ENCODE assay signal across 8 cellular contexts in the genomic region with DNA sequence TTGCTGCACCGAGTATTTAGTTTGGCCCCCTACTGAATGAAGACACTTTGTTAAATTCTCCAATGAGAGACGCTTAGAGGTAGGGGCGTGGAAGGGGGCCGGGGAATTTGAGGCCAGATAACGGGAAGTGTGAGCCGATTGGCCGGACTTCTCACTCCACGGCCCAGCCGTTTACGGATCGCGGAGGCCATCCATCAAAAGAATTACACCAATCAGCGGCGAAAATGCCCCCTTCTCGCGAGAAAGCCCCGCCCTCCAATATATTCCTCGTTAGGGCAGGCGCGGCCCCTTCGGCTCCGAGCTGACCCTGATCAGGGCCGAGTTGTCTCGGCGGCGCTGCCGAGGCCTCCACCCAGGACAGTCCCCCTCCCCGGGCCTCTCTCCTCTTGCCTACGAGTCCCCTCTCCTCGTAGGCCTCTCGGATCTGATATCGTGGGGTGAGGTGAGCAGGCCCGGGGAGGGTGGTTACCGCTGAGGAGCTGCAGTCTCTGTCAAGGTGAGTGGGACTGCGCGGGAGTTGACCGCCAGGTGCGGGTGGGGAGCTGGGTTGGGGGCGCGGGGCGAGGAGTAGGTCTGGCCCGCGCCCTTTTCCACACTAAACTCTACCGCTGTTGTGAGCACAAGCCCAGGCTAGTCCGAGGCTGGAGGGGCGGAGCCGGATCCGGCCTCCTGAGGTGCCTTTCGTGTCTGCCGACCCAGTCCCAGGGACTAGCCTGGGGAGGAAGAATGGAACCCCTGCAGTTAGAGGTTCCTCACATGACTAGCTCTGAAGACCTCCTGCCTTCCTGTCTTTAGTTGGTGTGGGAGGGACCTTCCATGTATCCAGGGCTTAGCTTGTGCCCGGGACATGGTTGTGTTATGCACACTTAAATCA. TPM values are rescaled to one million over a fixed set of nuclear protein-coding genes. Genes with fewer than 3 reads are reported as not detected.
A peak's percentile ranks its signal among the peaks of the same experiment; 100 is the strongest.
DNase-seq lines count a peak whose midpoint lies in the region; ATAC-seq and TF ChIP-seq lines count a peak whose summit lies in the region.

Gene CCNG1, plus strand, starts transcription at position 287 of the 874 bp plus-strand sequence. CDS start 1,662 bp downstream, outside the sequence.

- no peaks in the 10 kb centered on the region for H3K9me3 ChIP-seq in CD4-positive, CD25-positive, alpha-beta regulatory T cell (ENCODE audit: control insufficient read depth in 2 of 2, low read length in 2 of 2)
- H3K9me3 ChIP-seq in duodenal mucosa (ENCODE audit: control insufficient read depth in 1 of 2, low read length in 2 of 2), result no peaks in the 10 kb centered on the region
- H3K9me3 ChIP-seq in right lobe of liver, result no peaks in the 10 kb centered on the region

- WGBS in right lobe of liver (ENCODE audit: insufficient coverage, low coverage, low lambda C conversion rate, missing lambda C conversion rate), result 0% methylated on average over 33 of the region's 51 CpGs

- CTCF ChIA-PET in activated CD8-positive, alpha-beta T cell treated with anti-CD3 and anti-CD28 coated beads for 36 hours (lab: Charles Lee), result interaction anchor here (0.7 to 1.9 kb wide), 4 partner anchors 23 to 88 kb away, joined by 3 to 6 read pairs (median 3); partner anchors contain the start of genes HMMR and NUDCD2

- H3K36me3 Mint-ChIP-seq in CD4-positive, CD25-positive, alpha-beta regulatory T cell, result peaks cover 12% of the 10 kb centered on the region
- H3K36me3 Mint-ChIP-seq in activated CD8-positive, alpha-beta T cell treated with anti-CD3 and anti-CD28 coated beads for 36 hours (ENCODE audit: low read depth), result peaks cover 32% of the 10 kb centered on the region

- peaks cover 22 to 54% (median 44%) of the 10 kb centered on the region in 4 donors for H3K4me1 Mint-ChIP-seq in CD4-positive, CD25-positive, alpha-beta regulatory T cell
- peaks cover 45% of the 10 kb centered on the region for H3K4me1 Mint-ChIP-seq in activated CD8-positive, alpha-beta T cell treated with anti-CD3 and anti-CD28 coated beads for 36 hours (ENCODE audit: low read depth)

- H3K9ac ChIP-seq in duodenal mucosa (ENCODE audit: low read depth in 1 of 2, low read length in 2 of 2), result peak within 1 kb of the TSS; percentile 89 to 98

- DNase-seq in CD4-positive, CD25-positive, alpha-beta regulatory T cell, result peak; percentile 85 to 96 (median 89)
- DNase-seq in NCI-H82 treated with DMSO at 0.1 percent for 48 hours (lab: John Stamatoyannopoulos, UW; ENCODE audit: unreplicated experiment) (peak; percentile 93), right lobe of liver (peak; percentile 95 to 98 (median 97))
- peak; percentile 96 for DNase-seq in activated CD8-positive, alpha-beta T cell treated with anti-CD3 and anti-CD28 coated beads for 36 hours
- DNase-seq in stimulated activated CD4-positive, alpha-beta T cell treated with anti-CD3 and anti-CD28 coated beads, Interleukin-4, amount 100 ng/mL, for 4 hours, result peak; percentile 79 to 86

- H3K27ac Mint-ChIP-seq in CD4-positive, CD25-positive, alpha-beta regulatory T cell, result peak within 1 kb of the TSS; percentile 88 to 94 (median 94)
- peak within 1 kb of the TSS; percentile 93 for H3K27ac Mint-ChIP-seq in activated CD8-positive, alpha-beta T cell treated with anti-CD3 and anti-CD28 coated beads for 36 hours

- intact Hi-C loops in activated CD8-positive, alpha-beta T cell treated with anti-CD3 and anti-CD28 coated beads for 36 hours (cut with micrococcal nuclease), result loop anchor here (2.0 kb wide), 1 partner anchor 23 kb away; the partner anchor contains the start of genes HMMR and NUDCD2
- intact Hi-C loops in right lobe of liver (cut with DNase I), result no loop called here

- POLR2A ChIA-PET in activated CD8-positive, alpha-beta T cell treated with anti-CD3 and anti-CD28 coated beads for 36 hours (lab: Charles Lee), result interaction anchor here (0.9 to 9.0 kb wide), 7 partner anchors 10 to 69 kb away, joined by 3 to 110 read pairs (median 3); partner anchors contain the start of genes HMMR and NUDCD2

- H3K27me3 Mint-ChIP-seq in CD4-positive, CD25-positive, alpha-beta regulatory T cell, result peaks cover 6% of the 10 kb centered on the region
- H3K27me3 Mint-ChIP-seq in activated CD8-positive, alpha-beta T cell treated with anti-CD3 and anti-CD28 coated beads for 36 hours, result no peaks in the 10 kb centered on the region

- H3K36me3 ChIP-seq in CD4-positive, CD25-positive, alpha-beta regulatory T cell (ENCODE audit: control insufficient read depth, insufficient read depth, low read length), result peaks cover 16% of the 10 kb centered on the region
- H3K36me3 ChIP-seq in duodenal mucosa (ENCODE audit: control insufficient read depth in 1 of 2, insufficient read depth in 2 of 2, low read length in 2 of 2) (peaks cover 7 to 21% of the 10 kb centered on the region in 2 donors), right lobe of liver (peaks cover 0 to 21% (median 7%) of the 10 kb centered on the region in 4 donors)

- H3K4me1 ChIP-seq in CD4-positive, CD25-positive, alpha-beta regulatory T cell (ENCODE audit: control insufficient read depth, insufficient read depth, low read length, poor library complexity, severe bottlenecking), result peaks cover 35% of the 10 kb centered on the region
- peaks cover 30 to 44% of the 10 kb centered on the region in 2 donors for H3K4me1 ChIP-seq in duodenal mucosa (ENCODE audit: control insufficient read depth in 1 of 2, insufficient read depth in 2 of 2, low read length in 2 of 2)
- H3K4me1 ChIP-seq in right lobe of liver, result peaks cover 0 to 51% (median 19%) of the 10 kb centered on the region in 4 donors

- TF ChIP-seq POLR2A in right lobe of liver (IDR thresholded peaks at IDR 0.05), result peak; percentile 93

- peak within 1 kb of the TSS; percentile 94 for H3K4me3 ChIP-seq in CD4-positive, CD25-positive, alpha-beta regulatory T cell (ENCODE audit: low read depth, low read length)
- H3K4me3 ChIP-seq in duodenal mucosa (ENCODE audit: low read depth in 1 of 2, low read length in 2 of 2) (peak within 1 kb of the TSS; percentile 96 to 98), right lobe of liver (peak within 1 kb of the TSS; percentile 73 to 85 (median 74))

- ATAC-seq in CD4-positive, CD25-positive, alpha-beta regulatory T cell (ENCODE audit: low read depth in 2 of 2), result peak; percentile 95 to 98
- ATAC-seq in GM19438 (IDR thresholded peaks at IDR 0.05; ENCODE audit: low read depth, unreplicated experiment) (peak; percentile 93), HG03575 (IDR thresholded peaks at IDR 0.05; ENCODE audit: extremely low read depth, insufficient number of reproducible peaks, low FRiP score, unreplicated experiment) (peak; percentile 96), right lobe of liver (peak; percentile 84 to 95 (median 88))
- ATAC-seq in activated CD8-positive, alpha-beta T cell treated with anti-CD3 and anti-CD28 coated beads for 36 hours, result peak; percentile 95

- peak within 1 kb of the TSS; percentile 88 to 97 (median 95) for H3K4me3 Mint-ChIP-seq in CD4-positive, CD25-positive, alpha-beta regulatory T cell
- H3K4me3 Mint-ChIP-seq in activated CD8-positive, alpha-beta T cell treated with anti-CD3 and anti-CD28 coated beads for 36 hours, result peak within 1 kb of the TSS; percentile 84

- no peak for TF ChIP-seq CTCF in activated CD8-positive, alpha-beta T cell treated with anti-CD3 and anti-CD28 coated beads for 36 hours (IDR thresholded peaks at IDR 0.05)
- peak in 1 of 4 donors; percentile 6 for TF ChIP-seq CTCF in right lobe of liver (IDR thresholded peaks at IDR 0.05)

- peak within 1 kb of the TSS; percentile 88 for H3K27ac ChIP-seq in CD4-positive, CD25-positive, alpha-beta regulatory T cell (ENCODE audit: insufficient read depth, low read length, poor library complexity, severe bottlenecking)
- H3K27ac ChIP-seq in duodenal mucosa (ENCODE audit: low read depth, low read length) (peak within 1 kb of the TSS; percentile 93), right lobe of liver (peak within 1 kb of the TSS; percentile 92 to 98 (median 94))

- peaks cover 3% of the 10 kb centered on the region for H3K27me3 ChIP-seq in CD4-positive, CD25-positive, alpha-beta regulatory T cell (ENCODE audit: control insufficient read depth, insufficient read depth, low read length)
- H3K27me3 ChIP-seq in duodenal mucosa (ENCODE audit: control insufficient read depth in 1 of 2, insufficient read depth in 2 of 2, low read length in 2 of 2), result no peaks in the 10 kb centered on the region
- H3K27me3 ChIP-seq in right lobe of liver, result no peaks in the 10 kb centered on the region

- peaks cover 0 to 1% (median 0%) of the 10 kb centered on the region in 7 donors for H3K9me3 Mint-ChIP-seq in CD4-positive, CD25-positive, alpha-beta regulatory T cell
- H3K9me3 Mint-ChIP-seq in activated CD8-positive, alpha-beta T cell treated with anti-CD3 and anti-CD28 coated beads for 36 hours, result no peaks in the 10 kb centered on the region

RNA-seq across cellular contexts. Expression of gene CCNG1, which starts in this region (rescaled TPM):
- 82.5 TPM for total RNA-seq in CD4-positive, CD25-positive, alpha-beta regulatory T cell
- 100 to 1,000 TPM; 132 to 169 (median 158) TPM for polyA plus RNA-seq in CD4-positive, CD25-positive, alpha-beta regulatory T cell
- 100 to 1,000 TPM; 134 to 139 TPM for total RNA-seq in activated CD8-positive, alpha-beta T cell treated with anti-CD3 and anti-CD28 coated beads for 36 hours
- total RNA-seq in right lobe of liver, result 100 to 1,000 TPM in 1 of 6 experiments, 10 to 100 TPM in 5; 47.7 to 146 (median 80.1) TPM

Comparison
In these comparisons a context has a peak if more than half of its experiments do, and no peak if none do; other contexts are left out.
1. Peak in every context shown above with its lines: DNase-seq, ATAC-seq, H3K4me3 ChIP-seq and H3K27ac ChIP-seq.